In the genomic region with DNA sequence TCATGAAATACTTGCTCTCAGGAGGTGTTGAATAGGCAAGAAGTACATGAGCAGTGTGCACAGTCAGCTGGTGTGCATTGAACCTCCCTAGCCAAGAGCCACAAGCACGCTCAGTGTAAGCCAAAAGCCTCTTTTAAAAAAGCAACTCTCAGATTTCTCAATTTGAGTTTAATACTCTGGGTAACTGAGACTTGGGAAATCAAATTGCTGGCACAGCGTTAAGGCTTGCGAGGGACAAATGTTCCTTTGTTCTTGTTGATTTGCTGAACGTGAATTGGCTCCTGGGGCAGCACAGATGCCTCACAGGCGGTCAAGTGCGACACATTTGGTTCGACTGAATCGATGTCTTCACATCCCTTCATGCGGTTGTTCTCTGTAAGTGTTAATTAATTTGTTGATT, we compare ENCODE assay signal across 23 cellular contexts. TPM values are rescaled to one million over a fixed set of nuclear protein-coding genes. Genes with fewer than 3 reads are reported as not detected.
DNase-seq lines count a peak whose midpoint lies in the region; ATAC-seq and TF ChIP-seq lines count a peak whose summit lies in the region.
"Had no signal": no experiment of that assay in that cellular context is flagged by ENCODE, and none has a peak within 500 bp of the region (broad histone marks: within the 10 kb centered on the region; RNA-seq: fewer than 3 reads in every experiment).

A gene (plus strand): TSS at position 202 of the 400 bp plus-strand sequence. CDS start 159 bp downstream, at position 361.

- intact Hi-C loops in left cardiac atrium (cut with DNase I): no loop called here

- no peak within 1 kb of the TSS for H3K4me3 ChIP-seq in astrocyte of the spinal cord (ENCODE audit: low read depth, low read length)
- H3K4me3 ChIP-seq: upper lobe of right lung had no signal

- in situ Hi-C loops in Caki2 (cut with HindIII; ENCODE audit: low pct_unique_long_range_greater_than_20kb, low sequenced_read_pairs): no loop called here
- in situ Hi-C loops in astrocyte of the spinal cord (cut with HindIII; ENCODE audit: low sequenced_read_pairs): no loop called here
- in situ Hi-C loops in KBM-7 (cut with MboI; ENCODE audit: low pct_unique_long_range_greater_than_20kb, low sequenced_read_pairs): no loop called here

- ATAC-seq in left cardiac atrium: peak; percentile 81 to 87
- ATAC-seq: naive thymus-derived CD8-positive, alpha-beta T cell; T-helper 17 cell; upper lobe of right lung had no signal

- H3K36me3 Mint-ChIP-seq in osteocyte (ENCODE audit: unreplicated experiment): no peaks in the 10 kb centered on the region
- no peaks in the 10 kb centered on the region for H3K36me3 Mint-ChIP-seq in activated naive CD4-positive, alpha-beta T cell treated with anti-CD3 and anti-CD28 coated beads, Interleukin-2, amount 10 ng/mL, durations not matched to agents 7 days and 5 days
- H3K36me3 Mint-ChIP-seq: activated naive CD8-positive, alpha-beta T cell treated with anti-CD3 and anti-CD28 coated beads for 36 hours; naive thymus-derived CD8-positive, alpha-beta T cell had no signal

- peaks cover 11% of the 10 kb centered on the region for H3K4me1 Mint-ChIP-seq in osteocyte (ENCODE audit: unreplicated experiment)
- no peaks in the 10 kb centered on the region for H3K4me1 Mint-ChIP-seq in activated naive CD4-positive, alpha-beta T cell treated with anti-CD3 and anti-CD28 coated beads, Interleukin-2, amount 10 ng/mL, durations not matched to agents 7 days and 5 days
- H3K4me1 Mint-ChIP-seq: naive thymus-derived CD8-positive, alpha-beta T cell had no signal

- CTCF ChIA-PET in activated naive CD4-positive, alpha-beta T cell treated with anti-CD3 and anti-CD28 coated beads, Interleukin-2, amount 10 ng/mL, durations not matched to agents 7 days and 5 days (lab: Charles Lee): no interaction called here

- H3K4me3 Mint-ChIP-seq in osteocyte (ENCODE audit: unreplicated experiment): no peak within 1 kb of the TSS
- no peak within 1 kb of the TSS for H3K4me3 Mint-ChIP-seq in activated naive CD4-positive, alpha-beta T cell treated with anti-CD3 and anti-CD28 coated beads, Interleukin-2, amount 10 ng/mL, durations not matched to agents 7 days and 5 days
- H3K4me3 Mint-ChIP-seq: activated naive CD8-positive, alpha-beta T cell treated with anti-CD3 and anti-CD28 coated beads for 36 hours; naive thymus-derived CD8-positive, alpha-beta T cell; T-helper 17 cell had no signal

- DNase-seq in Caki2 (ENCODE audit: low read depth) (peak; percentile 29), astrocyte of the spinal cord (ENCODE audit: low read depth, low spot score) (peak; percentile 5), left cardiac atrium (peak; percentile 35), osteocyte (ENCODE audit: extremely low spot score, unreplicated experiment) (peak; percentile 27), DMS153 treated with DMSO at 0.1 percent for 48 hours (lab: John Stamatoyannopoulos, UW; ENCODE audit: unreplicated experiment) (no peak), RKO (ENCODE audit: low spot score) (no peak), KBM-7 (no peak)
- no peak for DNase-seq in activated naive CD4-positive, alpha-beta T cell treated with anti-CD3 and anti-CD28 coated beads, Interleukin-2, amount 10 ng/mL, durations not matched to agents 7 days and 5 days
- DNase-seq: activated CD4-positive, CD25-positive, alpha-beta regulatory T cell treated with anti-CD3 and anti-CD28 coated beads, Interleukin-2, amount 50 U/mL, for 72 hours; activated naive CD8-positive, alpha-beta T cell treated with anti-CD3 and anti-CD28 coated beads for 36 hours; activated T-cell treated with anti-CD3 and anti-CD28 coated beads, Interleukin-2, amount 50 U/mL, for 1 hour; GOT3; naive thymus-derived CD8-positive, alpha-beta T cell; NCI-H2029 treated with DMSO at 0.1 percent for 48 hours; NCI-H82; stimulated activated CD4-positive, alpha-beta T cell treated with anti-CD3 and anti-CD28 coated beads, Interleukin-4, amount 100 ng/mL, for 1 hour; T-helper 17 cell; upper lobe of right lung had no signal

- peaks cover 27% of the 10 kb centered on the region for H3K27me3 Mint-ChIP-seq in osteocyte (ENCODE audit: unreplicated experiment)
- H3K27me3 Mint-ChIP-seq in activated naive CD4-positive, alpha-beta T cell treated with anti-CD3 and anti-CD28 coated beads, Interleukin-2, amount 10 ng/mL, durations not matched to agents 7 days and 5 days: peaks cover 50% of the 10 kb centered on the region

- H3K9me3 Mint-ChIP-seq in osteocyte (ENCODE audit: unreplicated experiment): no peaks in the 10 kb centered on the region
- no peaks in the 10 kb centered on the region for H3K9me3 Mint-ChIP-seq in activated naive CD4-positive, alpha-beta T cell treated with anti-CD3 and anti-CD28 coated beads, Interleukin-2, amount 10 ng/mL, durations not matched to agents 7 days and 5 days
- H3K9me3 Mint-ChIP-seq: activated naive CD8-positive, alpha-beta T cell treated with anti-CD3 and anti-CD28 coated beads for 36 hours; naive thymus-derived CD8-positive, alpha-beta T cell had no signal

- H3K27ac Mint-ChIP-seq in osteocyte (ENCODE audit: unreplicated experiment): no peak within 1 kb of the TSS
- no peak within 1 kb of the TSS for H3K27ac Mint-ChIP-seq in activated naive CD4-positive, alpha-beta T cell treated with anti-CD3 and anti-CD28 coated beads, Interleukin-2, amount 10 ng/mL, durations not matched to agents 7 days and 5 days
- H3K27ac Mint-ChIP-seq: activated naive CD8-positive, alpha-beta T cell treated with anti-CD3 and anti-CD28 coated beads for 36 hours; naive thymus-derived CD8-positive, alpha-beta T cell; T-helper 17 cell had no signal

- TF ChIP-seq CTCF in astrocyte of the spinal cord (IDR thresholded peaks at IDR 0.05; ENCODE audit: low read depth, low read length) (no peak), osteocyte (IDR thresholded peaks at IDR 0.05) (no peak)

RNA-seq across cellular contexts. Expression of the gene that starts here (rescaled TPM):
- total RNA-seq in Caki2 (2014; rRNA removed; shearing (Covaris generic); ENCODE audit: low replicate concordance): not detected in 2 replicates
- not detected for total RNA-seq in left cardiac atrium
- not detected in 2 replicates for total RNA-seq in osteocyte
- total RNA-seq: activated naive CD8-positive, alpha-beta T cell treated with anti-CD3 and anti-CD28 coated beads for 36 hours; chondrocyte; endothelial cell of umbilical vein; HT-29; liver; M059J; naive thymus-derived CD8-positive, alpha-beta T cell; T-helper 17 cell; upper lobe of right lung had no signal

Comparison
In these comparisons a context has a peak if more than half of its experiments do, and no peak if none do; other contexts are left out.
1. Peak in DNase-seq in Caki2; RNA of the gene not detected or under 1 TPM.
2. Peak in DNase-seq and ATAC-seq in left cardiac atrium; RNA of the gene not detected or under 1 TPM.
3. Peak in DNase-seq in osteocyte; RNA of the gene not detected or under 1 TPM.